In the genomic region with DNA sequence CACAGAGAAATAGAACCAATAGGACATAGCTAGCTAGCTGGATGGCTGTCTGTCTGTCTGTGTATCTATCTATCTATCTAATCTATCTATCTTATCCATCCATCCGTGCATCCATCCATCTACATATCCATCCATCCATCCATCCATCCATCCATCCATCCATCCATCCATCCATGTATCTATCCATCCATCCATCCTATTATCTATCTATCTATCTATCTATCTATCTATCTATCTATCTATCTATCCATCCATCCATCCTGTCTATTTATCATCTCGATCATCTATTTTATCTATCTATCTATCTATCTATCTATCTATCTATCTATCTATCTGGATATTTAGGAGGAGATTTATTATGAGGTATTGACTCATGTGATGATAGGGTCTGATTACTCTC, we compare ENCODE assay signal across 8 cellular contexts.
"Had no signal": no experiment of that assay in that cellular context is flagged by ENCODE, and none has a peak within 500 bp of the region (broad histone marks: within the 10 kb centered on the region; RNA-seq: fewer than 3 reads in every experiment).

No MANE protein-coding gene starts in this region.

- H3K27ac Mint-ChIP-seq: IgD-negative memory B cell had no signal

- H3K4me2 ChIP-seq: KMS-11 had no signal

- H3K27me3 Mint-ChIP-seq: IgD-negative memory B cell had no signal

- ATAC-seq: HepG2 had no signal

- H3K27ac ChIP-seq: HL-60, KMS-11 had no signal

- H3K9me3 Mint-ChIP-seq: IgD-negative memory B cell had no signal

- FAIRE-seq: HepG2, HTR-8/SVneo had no signal

- DNase-seq: IMR-90, KBM-7, KG1 had no signal

- H3K9ac ChIP-seq: KMS-11 had no signal

- H3K4me3 Mint-ChIP-seq: IgD-negative memory B cell had no signal

- H3K36me3 Mint-ChIP-seq: IgD-negative memory B cell had no signal
